1 cellular context compared by ENCODE assay signal in the genomic region with DNA sequence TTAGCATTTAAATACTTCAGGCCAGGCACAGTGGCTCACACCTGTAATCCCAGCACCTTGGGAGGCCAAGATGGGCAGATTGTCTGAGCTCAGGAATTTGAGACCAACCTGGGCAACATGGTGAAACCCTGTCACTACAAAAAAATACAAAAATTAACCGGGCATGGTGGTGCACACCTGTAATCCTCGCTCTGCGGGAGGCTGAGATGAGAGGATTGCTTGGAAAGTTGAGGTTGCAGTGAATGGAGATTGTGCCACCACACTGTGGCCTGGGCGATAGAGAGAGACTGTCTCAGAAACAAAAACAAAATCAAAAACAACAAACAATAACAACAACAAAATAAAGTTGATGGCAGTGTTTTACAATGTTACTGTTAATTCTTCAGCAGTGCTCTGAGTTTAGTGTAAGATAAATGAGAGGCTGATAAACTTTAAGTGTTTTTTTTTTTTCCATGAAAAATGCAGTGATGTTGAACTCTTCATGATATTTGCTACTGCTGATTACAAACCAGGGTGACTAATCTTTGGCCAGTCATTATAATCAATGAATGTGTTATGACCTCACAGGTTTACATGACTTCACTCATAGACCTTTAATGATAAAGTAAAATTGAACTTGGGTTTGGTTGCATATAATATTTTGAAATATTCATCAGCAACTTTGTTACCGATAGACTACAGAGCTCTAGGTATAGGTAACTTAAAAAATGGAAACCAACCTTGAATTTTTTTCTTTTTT.
TF ChIP-seq lines count a peak whose summit lies in the region.

No MANE protein-coding gene starts in this region.

TF ChIP-seq in GM12878, 131 proteins besides CTCF, POLR2A, EP300 and RAD21:
- TF ChIP-seq NFYA (IDR thresholded peaks at IDR 0.05; ENCODE audit: borderline replicate concordance, low read depth, low read length) (no peak), KAT2A (conservative IDR thresholded peaks at IDR 0.05; ENCODE audit: control insufficient read depth, low read depth, low read length) (no peak), SMAD5 (IDR thresholded peaks at IDR 0.05; ENCODE audit: low read depth) (no peak), JUNB (IDR thresholded peaks at IDR 0.05) (no peak), CBX3 (IDR thresholded peaks at IDR 0.05; ENCODE audit: borderline replicate concordance, low read depth) (no peak), MYB (IDR thresholded peaks at IDR 0.05; ENCODE audit: borderline replicate concordance, low read depth, low read length) (no peak), RBBP5 (conservative IDR thresholded peaks at IDR 0.05) (no peak), CBX5 (IDR thresholded peaks at IDR 0.05; ENCODE audit: low read depth) (no peak), EED (IDR thresholded peaks at IDR 0.05; ENCODE audit: low read depth) (no peak), RB1 (IDR thresholded peaks at IDR 0.05; ENCODE audit: borderline replicate concordance) (no peak)
- TF ChIP-seq, protein P1, sequence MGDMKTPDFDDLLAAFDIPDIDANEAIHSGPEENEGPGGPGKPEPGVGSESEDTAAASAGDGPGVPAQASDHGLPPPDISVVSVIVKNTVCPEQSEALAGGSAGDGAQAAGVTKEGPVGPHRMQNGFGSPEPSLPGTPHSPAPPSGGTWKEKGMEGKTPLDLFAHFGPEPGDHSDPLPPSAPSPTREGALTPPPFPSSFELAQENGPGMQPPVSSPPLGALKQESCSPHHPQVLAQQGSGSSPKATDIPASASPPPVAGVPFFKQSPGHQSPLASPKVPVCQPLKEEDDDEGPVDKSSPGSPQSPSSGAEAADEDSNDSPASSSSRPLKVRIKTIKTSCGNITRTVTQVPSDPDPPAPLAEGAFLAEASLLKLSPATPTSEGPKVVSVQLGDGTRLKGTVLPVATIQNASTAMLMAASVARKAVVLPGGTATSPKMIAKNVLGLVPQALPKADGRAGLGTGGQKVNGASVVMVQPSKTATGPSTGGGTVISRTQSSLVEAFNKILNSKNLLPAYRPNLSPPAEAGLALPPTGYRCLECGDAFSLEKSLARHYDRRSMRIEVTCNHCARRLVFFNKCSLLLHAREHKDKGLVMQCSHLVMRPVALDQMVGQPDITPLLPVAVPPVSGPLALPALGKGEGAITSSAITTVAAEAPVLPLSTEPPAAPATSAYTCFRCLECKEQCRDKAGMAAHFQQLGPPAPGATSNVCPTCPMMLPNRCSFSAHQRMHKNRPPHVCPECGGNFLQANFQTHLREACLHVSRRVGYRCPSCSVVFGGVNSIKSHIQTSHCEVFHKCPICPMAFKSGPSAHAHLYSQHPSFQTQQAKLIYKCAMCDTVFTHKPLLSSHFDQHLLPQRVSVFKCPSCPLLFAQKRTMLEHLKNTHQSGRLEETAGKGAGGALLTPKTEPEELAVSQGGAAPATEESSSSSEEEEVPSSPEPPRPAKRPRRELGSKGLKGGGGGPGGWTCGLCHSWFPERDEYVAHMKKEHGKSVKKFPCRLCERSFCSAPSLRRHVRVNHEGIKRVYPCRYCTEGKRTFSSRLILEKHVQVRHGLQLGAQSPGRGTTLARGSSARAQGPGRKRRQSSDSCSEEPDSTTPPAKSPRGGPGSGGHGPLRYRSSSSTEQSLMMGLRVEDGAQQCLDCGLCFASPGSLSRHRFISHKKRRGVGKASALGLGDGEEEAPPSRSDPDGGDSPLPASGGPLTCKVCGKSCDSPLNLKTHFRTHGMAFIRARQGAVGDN (IDR thresholded peaks at IDR 0.05) = no peak
TF ChIP-seq in GM12878: peak in this region for 0.
